1 cellular context compared by ENCODE assay signal in the genomic region with DNA sequence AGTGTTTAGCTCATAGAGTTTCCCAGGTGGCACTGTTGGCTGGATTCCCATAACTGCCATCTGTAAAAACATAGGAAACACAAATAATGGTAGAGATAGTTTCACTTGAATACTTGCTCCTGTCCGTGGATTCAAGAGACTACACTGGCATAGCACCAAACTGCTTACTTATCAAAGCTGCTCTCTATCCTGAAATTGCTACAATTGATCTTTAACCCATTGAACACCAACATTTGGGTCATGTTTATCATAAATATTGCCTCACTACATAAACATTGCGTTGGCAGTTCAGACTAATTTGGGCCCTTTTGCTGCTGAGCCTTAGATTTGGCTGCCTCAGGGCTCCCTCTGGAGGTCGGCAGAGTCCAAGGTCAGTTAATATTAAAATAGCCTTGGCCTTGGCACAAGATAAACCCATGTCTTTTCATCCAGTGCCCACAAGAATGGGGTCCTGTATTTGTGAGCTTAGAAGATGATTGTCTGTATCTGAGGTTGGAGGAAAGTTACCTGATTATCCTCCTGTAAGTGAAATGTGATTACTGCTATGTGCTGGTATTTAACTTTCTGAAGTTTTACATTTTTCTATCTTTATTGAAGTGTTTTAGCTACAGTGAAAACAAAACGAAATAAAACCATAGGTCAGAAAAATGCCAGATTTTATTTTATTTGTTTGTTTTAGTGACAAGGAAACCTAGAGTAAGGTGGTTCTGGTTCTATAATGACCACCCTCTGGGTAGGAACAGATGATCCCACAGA.
TF ChIP-seq lines count a peak whose summit lies in the region.

No MANE protein-coding gene starts in this region.

TF ChIP-seq in HepG2, 621 proteins besides CTCF, POLR2A, EP300 and RAD21:
- TF ChIP-seq ATRX (CRISPR knock-in tag; IDR thresholded peaks at IDR 0.05; ENCODE audit: borderline replicate concordance) (no peak), STAG1 (CRISPR knock-in tag; IDR thresholded peaks at IDR 0.05) (peak; percentile 67), ZNF501 (CRISPR knock-in tag; IDR thresholded peaks at IDR 0.05) (no peak), ZNF329 (CRISPR knock-in tag; IDR thresholded peaks at IDR 0.05; ENCODE audit: low read depth) (no peak), GATAD2A (CRISPR knock-in tag; IDR thresholded peaks at IDR 0.05) (0 out of 2 replicates have a peak, but pooled peaks have one; percentile 23), RARA (CRISPR knock-in tag; IDR thresholded peaks at IDR 0.05) (0 out of 2 replicates have a peak, but pooled peaks have one; percentile 19), GABPA (IDR thresholded peaks at IDR 0.05; ENCODE audit: low read depth, low read length) (no peak), GABPA (CRISPR knock-in tag; IDR thresholded peaks at IDR 0.05; ENCODE audit: low read depth) (no peak), SOX13 (IDR thresholded peaks at IDR 0.05) (no peak), SOX13 (CRISPR knock-in tag; conservative IDR thresholded peaks at IDR 0.05 in 1 of 2, IDR thresholded peaks at IDR 0.05 in 1 of 2) (0 out of 4 replicates have a peak, but pooled peaks of 1 of the 2 experiments have one; percentile 7), ZFYVE20 (CRISPR knock-in tag; IDR thresholded peaks at IDR 0.05; ENCODE audit: borderline replicate concordance, low read depth) (no peak), SNAPC2 (CRISPR knock-in tag; IDR thresholded peaks at IDR 0.05) (no peak), TBL1XR1 (IDR thresholded peaks at IDR 0.05; ENCODE audit: borderline replicate concordance, low read length, partially characterized antibody) (peak; percentile 34), HNF4A (CRISPR knock-in tag; IDR thresholded peaks at IDR 0.05) (peak; percentile 44; the same call in 1 of the 2 replicates), ZNF773 (CRISPR knock-in tag; IDR thresholded peaks at IDR 0.05; ENCODE audit: borderline replicate concordance) (no peak), CHD2 (IDR thresholded peaks at IDR 0.05; ENCODE audit: low read depth, low read length) (no peak), ZNF652 (CRISPR knock-in tag; IDR thresholded peaks at IDR 0.05; ENCODE audit: borderline replicate concordance, low read depth) (peak; percentile 50; the same call in 1 of the 2 replicates), KLF6 (CRISPR knock-in tag; IDR thresholded peaks at IDR 0.05) (no peak), SMC3 (IDR thresholded peaks at IDR 0.05; ENCODE audit: low read length) (peak; percentile 47), ZNF253 (CRISPR knock-in tag; IDR thresholded peaks at IDR 0.05; ENCODE audit: borderline replicate concordance) (no peak), SKI (IDR thresholded peaks at IDR 0.05; ENCODE audit: partially characterized antibody) (peak; percentile 47), SALL1 (CRISPR knock-in tag; IDR thresholded peaks at IDR 0.05) (0 out of 2 replicates have a peak, but pooled peaks have one; percentile 30), RXRB (CRISPR knock-in tag; IDR thresholded peaks at IDR 0.05; ENCODE audit: borderline replicate concordance) (peak; percentile 22; the same call in 1 of the 2 replicates)
- TF ChIP-seq, protein P1, sequence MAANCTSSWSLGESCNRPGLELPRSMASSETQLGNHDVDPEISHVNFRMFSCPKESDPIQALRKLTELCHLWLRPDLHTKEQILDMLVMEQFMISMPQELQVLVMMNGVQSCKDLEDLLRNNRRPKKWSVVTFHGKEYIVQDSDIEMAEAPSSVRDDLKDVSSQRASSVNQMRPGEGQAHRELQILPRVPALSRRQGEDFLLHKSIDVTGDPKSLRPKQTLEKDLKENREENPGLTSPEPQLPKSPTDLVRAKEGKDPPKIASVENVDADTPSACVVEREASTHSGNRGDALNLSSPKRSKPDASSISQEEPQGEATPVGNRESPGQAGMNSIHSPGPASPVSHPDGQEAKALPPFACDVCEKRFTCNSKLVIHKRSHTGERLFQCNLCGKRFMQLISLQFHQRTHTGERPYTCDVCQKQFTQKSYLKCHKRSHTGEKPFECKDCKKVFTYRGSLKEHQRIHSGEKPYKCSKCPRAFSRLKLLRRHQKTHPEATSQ (CRISPR knock-in tag; IDR thresholded peaks at IDR 0.05; ENCODE audit: borderline replicate concordance) = no peak
- TF ChIP-seq, protein P2, sequence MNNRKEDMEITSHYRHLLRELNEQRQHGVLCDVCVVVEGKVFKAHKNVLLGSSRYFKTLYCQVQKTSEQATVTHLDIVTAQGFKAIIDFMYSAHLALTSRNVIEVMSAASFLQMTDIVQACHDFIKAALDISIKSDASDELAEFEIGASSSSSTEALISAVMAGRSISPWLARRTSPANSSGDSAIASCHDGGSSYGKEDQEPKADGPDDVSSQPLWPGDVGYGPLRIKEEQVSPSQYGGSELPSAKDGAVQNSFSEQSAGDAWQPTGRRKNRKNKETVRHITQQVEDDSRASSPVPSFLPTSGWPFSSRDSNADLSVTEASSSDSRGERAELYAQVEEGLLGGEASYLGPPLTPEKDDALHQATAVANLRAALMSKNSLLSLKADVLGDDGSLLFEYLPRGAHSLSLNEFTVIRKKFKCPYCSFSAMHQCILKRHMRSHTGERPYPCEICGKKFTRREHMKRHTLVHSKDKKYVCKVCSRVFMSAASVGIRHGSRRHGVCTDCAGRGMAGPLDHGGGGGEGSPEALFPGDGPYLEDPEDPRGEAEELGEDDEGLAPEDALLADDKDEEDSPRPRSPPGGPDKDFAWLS (CRISPR knock-in tag; IDR thresholded peaks at IDR 0.05; ENCODE audit: borderline replicate concordance) = no peak
- TF ChIP-seq, protein P3, sequence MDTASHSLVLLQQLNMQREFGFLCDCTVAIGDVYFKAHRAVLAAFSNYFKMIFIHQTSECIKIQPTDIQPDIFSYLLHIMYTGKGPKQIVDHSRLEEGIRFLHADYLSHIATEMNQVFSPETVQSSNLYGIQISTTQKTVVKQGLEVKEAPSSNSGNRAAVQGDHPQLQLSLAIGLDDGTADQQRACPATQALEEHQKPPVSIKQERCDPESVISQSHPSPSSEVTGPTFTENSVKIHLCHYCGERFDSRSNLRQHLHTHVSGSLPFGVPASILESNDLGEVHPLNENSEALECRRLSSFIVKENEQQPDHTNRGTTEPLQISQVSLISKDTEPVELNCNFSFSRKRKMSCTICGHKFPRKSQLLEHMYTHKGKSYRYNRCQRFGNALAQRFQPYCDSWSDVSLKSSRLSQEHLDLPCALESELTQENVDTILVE (CRISPR knock-in tag; IDR thresholded peaks at IDR 0.05) = no peak
- TF ChIP-seq, protein P4, sequence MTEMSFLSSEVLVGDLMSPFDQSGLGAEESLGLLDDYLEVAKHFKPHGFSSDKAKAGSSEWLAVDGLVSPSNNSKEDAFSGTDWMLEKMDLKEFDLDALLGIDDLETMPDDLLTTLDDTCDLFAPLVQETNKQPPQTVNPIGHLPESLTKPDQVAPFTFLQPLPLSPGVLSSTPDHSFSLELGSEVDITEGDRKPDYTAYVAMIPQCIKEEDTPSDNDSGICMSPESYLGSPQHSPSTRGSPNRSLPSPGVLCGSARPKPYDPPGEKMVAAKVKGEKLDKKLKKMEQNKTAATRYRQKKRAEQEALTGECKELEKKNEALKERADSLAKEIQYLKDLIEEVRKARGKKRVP (CRISPR knock-in tag; IDR thresholded peaks at IDR 0.05) = peak in 1 of 2 experiments; percentile 34; a peak in 1 of 4 replicates
- TF ChIP-seq, protein P5, sequence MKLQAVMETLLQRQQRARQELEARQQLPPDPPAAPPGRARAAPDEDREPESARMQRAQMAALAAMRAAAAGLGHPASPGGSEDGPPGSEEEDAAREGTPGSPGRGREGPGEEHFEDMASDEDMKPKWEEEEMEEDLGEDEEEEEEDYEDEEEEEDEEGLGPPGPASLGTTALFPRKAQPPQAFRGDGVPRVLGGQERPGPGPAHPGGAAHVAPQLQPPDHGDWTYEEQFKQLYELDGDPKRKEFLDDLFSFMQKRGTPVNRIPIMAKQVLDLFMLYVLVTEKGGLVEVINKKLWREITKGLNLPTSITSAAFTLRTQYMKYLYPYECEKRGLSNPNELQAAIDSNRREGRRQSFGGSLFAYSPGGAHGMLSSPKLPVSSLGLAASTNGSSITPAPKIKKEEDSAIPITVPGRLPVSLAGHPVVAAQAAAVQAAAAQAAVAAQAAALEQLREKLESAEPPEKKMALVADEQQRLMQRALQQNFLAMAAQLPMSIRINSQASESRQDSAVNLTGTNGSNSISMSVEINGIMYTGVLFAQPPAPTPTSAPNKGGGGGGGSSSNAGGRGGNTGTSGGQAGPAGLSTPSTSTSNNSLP (IDR thresholded peaks at IDR 0.05; ENCODE audit: low read depth, low read length) = peak; percentile 52; the same call in 1 of the 2 replicates
- TF ChIP-seq, protein P6, sequence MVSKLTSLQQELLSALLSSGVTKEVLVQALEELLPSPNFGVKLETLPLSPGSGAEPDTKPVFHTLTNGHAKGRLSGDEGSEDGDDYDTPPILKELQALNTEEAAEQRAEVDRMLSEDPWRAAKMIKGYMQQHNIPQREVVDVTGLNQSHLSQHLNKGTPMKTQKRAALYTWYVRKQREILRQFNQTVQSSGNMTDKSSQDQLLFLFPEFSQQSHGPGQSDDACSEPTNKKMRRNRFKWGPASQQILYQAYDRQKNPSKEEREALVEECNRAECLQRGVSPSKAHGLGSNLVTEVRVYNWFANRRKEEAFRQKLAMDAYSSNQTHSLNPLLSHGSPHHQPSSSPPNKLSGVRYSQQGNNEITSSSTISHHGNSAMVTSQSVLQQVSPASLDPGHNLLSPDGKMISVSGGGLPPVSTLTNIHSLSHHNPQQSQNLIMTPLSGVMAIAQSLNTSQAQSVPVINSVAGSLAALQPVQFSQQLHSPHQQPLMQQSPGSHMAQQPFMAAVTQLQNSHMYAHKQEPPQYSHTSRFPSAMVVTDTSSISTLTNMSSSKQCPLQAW (CRISPR knock-in tag; IDR thresholded peaks at IDR 0.05) = peak; percentile 44; the same call in 1 of the 2 replicates
- TF ChIP-seq, protein P7, sequence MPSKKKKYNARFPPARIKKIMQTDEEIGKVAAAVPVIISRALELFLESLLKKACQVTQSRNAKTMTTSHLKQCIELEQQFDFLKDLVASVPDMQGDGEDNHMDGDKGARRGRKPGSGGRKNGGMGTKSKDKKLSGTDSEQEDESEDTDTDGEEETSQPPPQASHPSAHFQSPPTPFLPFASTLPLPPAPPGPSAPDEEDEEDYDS (CRISPR knock-in tag; IDR thresholded peaks at IDR 0.05) = no peak
- TF ChIP-seq, protein P8, sequence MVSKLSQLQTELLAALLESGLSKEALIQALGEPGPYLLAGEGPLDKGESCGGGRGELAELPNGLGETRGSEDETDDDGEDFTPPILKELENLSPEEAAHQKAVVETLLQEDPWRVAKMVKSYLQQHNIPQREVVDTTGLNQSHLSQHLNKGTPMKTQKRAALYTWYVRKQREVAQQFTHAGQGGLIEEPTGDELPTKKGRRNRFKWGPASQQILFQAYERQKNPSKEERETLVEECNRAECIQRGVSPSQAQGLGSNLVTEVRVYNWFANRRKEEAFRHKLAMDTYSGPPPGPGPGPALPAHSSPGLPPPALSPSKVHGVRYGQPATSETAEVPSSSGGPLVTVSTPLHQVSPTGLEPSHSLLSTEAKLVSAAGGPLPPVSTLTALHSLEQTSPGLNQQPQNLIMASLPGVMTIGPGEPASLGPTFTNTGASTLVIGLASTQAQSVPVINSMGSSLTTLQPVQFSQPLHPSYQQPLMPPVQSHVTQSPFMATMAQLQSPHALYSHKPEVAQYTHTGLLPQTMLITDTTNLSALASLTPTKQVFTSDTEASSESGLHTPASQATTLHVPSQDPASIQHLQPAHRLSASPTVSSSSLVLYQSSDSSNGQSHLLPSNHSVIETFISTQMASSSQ (IDR thresholded peaks at IDR 0.05; ENCODE audit: low read depth) = no peak
- TF ChIP-seq, protein P8 (CRISPR knock-in tag; IDR thresholded peaks at IDR 0.05; ENCODE audit: borderline replicate concordance) = peak; percentile 29; the same call in 1 of the 2 replicates
- TF ChIP-seq, protein P9, sequence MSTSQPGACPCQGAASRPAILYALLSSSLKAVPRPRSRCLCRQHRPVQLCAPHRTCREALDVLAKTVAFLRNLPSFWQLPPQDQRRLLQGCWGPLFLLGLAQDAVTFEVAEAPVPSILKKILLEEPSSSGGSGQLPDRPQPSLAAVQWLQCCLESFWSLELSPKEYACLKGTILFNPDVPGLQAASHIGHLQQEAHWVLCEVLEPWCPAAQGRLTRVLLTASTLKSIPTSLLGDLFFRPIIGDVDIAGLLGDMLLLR (CRISPR knock-in tag; IDR thresholded peaks at IDR 0.05) = no peak
- TF ChIP-seq, protein P10, sequence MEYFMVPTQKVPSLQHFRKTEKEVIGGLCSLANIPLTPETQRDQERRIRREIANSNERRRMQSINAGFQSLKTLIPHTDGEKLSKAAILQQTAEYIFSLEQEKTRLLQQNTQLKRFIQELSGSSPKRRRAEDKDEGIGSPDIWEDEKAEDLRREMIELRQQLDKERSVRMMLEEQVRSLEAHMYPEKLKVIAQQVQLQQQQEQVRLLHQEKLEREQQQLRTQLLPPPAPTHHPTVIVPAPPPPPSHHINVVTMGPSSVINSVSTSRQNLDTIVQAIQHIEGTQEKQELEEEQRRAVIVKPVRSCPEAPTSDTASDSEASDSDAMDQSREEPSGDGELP (IDR thresholded peaks at IDR 0.05; ENCODE audit: borderline replicate concordance, low read depth) = no peak
- TF ChIP-seq, protein P11, sequence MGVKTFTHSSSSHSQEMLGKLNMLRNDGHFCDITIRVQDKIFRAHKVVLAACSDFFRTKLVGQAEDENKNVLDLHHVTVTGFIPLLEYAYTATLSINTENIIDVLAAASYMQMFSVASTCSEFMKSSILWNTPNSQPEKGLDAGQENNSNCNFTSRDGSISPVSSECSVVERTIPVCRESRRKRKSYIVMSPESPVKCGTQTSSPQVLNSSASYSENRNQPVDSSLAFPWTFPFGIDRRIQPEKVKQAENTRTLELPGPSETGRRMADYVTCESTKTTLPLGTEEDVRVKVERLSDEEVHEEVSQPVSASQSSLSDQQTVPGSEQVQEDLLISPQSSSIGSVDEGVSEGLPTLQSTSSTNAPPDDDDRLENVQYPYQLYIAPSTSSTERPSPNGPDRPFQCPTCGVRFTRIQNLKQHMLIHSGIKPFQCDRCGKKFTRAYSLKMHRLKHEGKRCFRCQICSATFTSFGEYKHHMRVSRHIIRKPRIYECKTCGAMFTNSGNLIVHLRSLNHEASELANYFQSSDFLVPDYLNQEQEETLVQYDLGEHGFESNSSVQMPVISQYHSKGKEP (CRISPR knock-in tag; IDR thresholded peaks at IDR 0.05) = no peak
